In the genomic region with DNA sequence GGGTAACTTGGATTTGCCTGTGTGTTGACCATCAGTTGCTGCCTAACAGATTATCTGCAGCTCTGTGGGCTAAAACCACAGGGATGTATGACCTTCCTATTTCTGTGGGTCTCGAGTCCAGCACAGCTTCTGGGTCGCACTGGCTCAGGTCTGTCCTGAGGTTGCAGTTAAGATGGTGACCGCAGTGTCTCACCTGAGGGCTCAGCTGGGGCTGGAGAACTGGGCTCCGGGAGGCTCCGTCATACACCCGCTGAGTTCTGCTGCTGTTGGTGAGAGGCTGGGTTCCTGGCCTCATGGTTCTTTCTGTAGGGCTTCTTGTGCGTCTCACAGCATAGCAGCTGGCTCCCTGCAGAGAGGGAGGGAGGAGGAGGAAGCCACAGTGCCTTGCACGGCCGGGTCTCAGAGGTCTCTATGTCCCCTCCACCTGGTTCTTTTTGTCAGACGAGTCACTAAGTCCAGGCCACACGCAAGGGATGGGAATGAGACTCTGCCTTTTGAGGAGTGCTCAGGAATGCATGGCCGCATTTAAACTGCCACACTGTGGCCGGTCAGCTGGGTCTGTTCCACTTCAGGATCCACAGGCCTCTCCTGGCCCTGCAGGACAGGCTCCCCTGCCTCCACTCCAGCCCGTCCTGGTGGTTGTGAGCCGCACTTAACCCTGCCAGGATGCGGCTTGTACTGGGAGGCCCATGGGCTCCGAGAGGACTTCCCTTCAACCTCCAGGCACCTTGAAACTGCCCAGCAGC, we compare ENCODE assay signal across 22 cellular contexts.
DNase-seq lines count a peak whose midpoint lies in the region; ATAC-seq and TF ChIP-seq lines count a peak whose summit lies in the region.
"Had no signal": no experiment of that assay in that cellular context is flagged by ENCODE, and none has a peak within 500 bp of the region (broad histone marks: within the 10 kb centered on the region; RNA-seq: fewer than 3 reads in every experiment).

No MANE protein-coding gene starts in this region.

- no peak for ATAC-seq in heart left ventricle
- ATAC-seq in Right ventricle myocardium inferior = no peak
- ATAC-seq in GM19452 (IDR thresholded peaks at IDR 0.05; ENCODE audit: unreplicated experiment) = no peak
- ATAC-seq: lower lobe of right lung, psoas muscle had no signal

- H3K4me1 ChIP-seq in heart left ventricle = peaks cover 0 to 52% (median 20%) of the 10 kb centered on the region in 12 donors
- H3K4me1 ChIP-seq: ascending aorta, lower lobe of right lung, SJSA1, testis, uterus had no signal

- H3K27ac ChIP-seq in heart left ventricle = peak overlapping the region in 7 of 12 donors; percentile 19 to 75 (median 48)
- H3K27ac ChIP-seq: ascending aorta, lower lobe of right lung, psoas muscle, SJSA1, testis had no signal

- WGBS in heart left ventricle, 4 donors = 92 to 96% (median 94%) methylated on average over 8 to 17 of the region's 17 CpGs

- peaks cover 0 to 49% (median 19%) of the 10 kb centered on the region in 9 donors for H3K36me3 ChIP-seq in heart left ventricle
- H3K36me3 ChIP-seq: uterus had no signal

- in situ Hi-C loops in astrocyte of the spinal cord (cut with HindIII; ENCODE audit: low sequenced_read_pairs) = no loop called here

- no peaks in the 10 kb centered on the region for H3K9me3 ChIP-seq in heart left ventricle
- H3K9me3 ChIP-seq: ascending aorta, lower lobe of right lung, psoas muscle, SJSA1, testis, uterus had no signal

- no peak for TF ChIP-seq POLR2A in heart left ventricle (IDR thresholded peaks at IDR 0.05)

- TF ChIP-seq CTCF in heart left ventricle (IDR thresholded peaks at IDR 0.05) (no peak), astrocyte of the spinal cord (IDR thresholded peaks at IDR 0.05; ENCODE audit: low read depth, low read length) (no peak)

- H3K27me3 ChIP-seq in heart left ventricle = no peaks in the 10 kb centered on the region
- H3K27me3 ChIP-seq: ascending aorta, SJSA1, testis, uterus had no signal

- no peak overlapping the region for H3K4me3 ChIP-seq in heart left ventricle
- no peak overlapping the region for H3K4me3 ChIP-seq in astrocyte of the spinal cord (ENCODE audit: low read depth, low read length)
- H3K4me3 ChIP-seq: ascending aorta, lower lobe of right lung, psoas muscle, SJSA1, testis, uterus had no signal

- intact Hi-C loops in heart left ventricle (cut with DNase I) = no loop called here
- intact Hi-C loops in Right ventricle myocardium inferior (cut with DNase I) = loop anchor here (10.0 kb wide), 1 partner anchor 77 kb away; a partner anchor contains a TSS

- DNase-seq in heart left ventricle (peak in 1 of 5 donors; percentile 39), Right ventricle myocardium inferior (ENCODE audit: missing footprints) (no peak), astrocyte of the spinal cord (ENCODE audit: low read depth, low spot score) (peak; percentile 21), mesenteric fat pad (ENCODE audit: low spot score) (peak; percentile 80), GM19238 (ENCODE audit: insufficient read length, low spot score) (no peak), nucleus accumbens (lab: John Stamatoyannopoulos, UW) (no peak), hepatic stellate cell (ENCODE audit: low spot score) (no peak)
- DNase-seq: activated CD4-positive, alpha-beta T cell treated with anti-CD3 and anti-CD28 coated beads, Interleukin-2, amount 50 U/mL, for 1 hour; activated effector memory CD4-positive, alpha-beta T cell treated with Interleukin-2 at 50 U/mL for 16 hours; activated T-cell treated with anti-CD3 and anti-CD28 coated beads for 4 hours; CD8-positive, alpha-beta memory T cell; lower lobe of right lung; NCI-H1105 treated with DMSO at 0.1 percent for 48 hours; NCI-H2029; NCI-H526; stimulated activated naive CD4-positive, alpha-beta T cell treated with Interleukin-2 at 50 U/mL for 16 hours; testis; uterus had no signal

Comparison
In these comparisons a context has a peak if more than half of its experiments do, and no peak if none do; other contexts are left out.
1. DNase-seq: peak in astrocyte of the spinal cord (single experiment) and mesenteric fat pad (single experiment); none in Right ventricle myocardium inferior (single experiment), GM19238 (single experiment), nucleus accumbens (0 of 56) and hepatic stellate cell (single experiment).